In the genomic region with DNA sequence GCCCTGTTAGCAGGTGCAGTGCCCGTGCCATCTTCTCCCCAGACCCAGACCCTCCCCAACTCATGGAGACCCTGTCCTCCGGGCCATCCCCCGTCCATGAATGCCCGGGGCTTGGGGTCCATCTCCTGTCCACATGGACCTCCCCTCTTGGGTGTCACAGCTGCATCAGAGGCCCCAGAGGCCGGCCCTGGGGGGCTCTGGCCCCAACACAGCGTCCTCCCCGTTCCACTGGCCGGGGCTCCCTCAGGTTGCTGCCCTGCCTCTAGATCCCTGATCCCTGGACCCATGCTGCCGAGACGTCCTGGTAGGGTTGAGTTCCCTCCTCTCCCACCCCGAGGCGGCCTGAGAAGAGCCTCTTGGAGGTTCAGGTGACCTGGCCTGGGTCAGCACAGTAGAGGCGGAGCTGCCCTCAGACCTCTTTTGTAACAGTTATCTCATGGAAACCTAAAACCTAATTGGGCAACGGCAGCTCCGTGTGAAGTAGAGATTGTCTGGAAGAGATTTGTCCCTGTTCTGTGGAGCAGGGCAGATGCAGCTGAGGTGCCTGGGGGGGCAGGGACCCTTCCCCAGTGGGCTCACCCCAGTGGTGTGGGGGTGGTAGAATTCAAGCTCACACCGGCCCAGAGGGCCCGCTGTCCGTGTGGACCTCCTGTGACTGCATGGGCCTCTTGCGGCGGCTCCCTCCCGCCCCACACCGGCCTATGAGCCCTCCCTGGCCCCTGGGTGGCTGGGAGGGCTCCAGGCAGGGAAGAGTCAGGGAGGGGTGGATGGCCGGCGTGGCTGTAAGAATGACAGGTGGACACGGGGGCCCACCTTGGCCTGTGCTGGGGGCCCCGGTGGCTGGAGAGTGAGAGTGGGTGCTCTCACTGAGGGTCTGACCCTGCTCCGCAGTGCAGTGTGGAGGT, we compare ENCODE assay signal across 1 cellular context.
TF ChIP-seq lines count a peak whose summit lies in the region.

No MANE protein-coding gene starts in this region.

TF ChIP-seq in IMR-90, 13 proteins besides CTCF, POLR2A, EP300 and RAD21:
- no peak for TF ChIP-seq MAFK (IDR thresholded peaks at IDR 0.05; ENCODE audit: low read depth, low read length)
- TF ChIP-seq RCOR1 (IDR thresholded peaks at IDR 0.05; ENCODE audit: insufficient replicate concordance, low read length), result no peak
- TF ChIP-seq RFX5 (IDR thresholded peaks at IDR 0.05; ENCODE audit: low read depth, low read length), result no peak
- no peak for TF ChIP-seq NFE2L2 (IDR thresholded peaks at IDR 0.05; ENCODE audit: low read depth, low read length)
- TF ChIP-seq, protein P1, sequence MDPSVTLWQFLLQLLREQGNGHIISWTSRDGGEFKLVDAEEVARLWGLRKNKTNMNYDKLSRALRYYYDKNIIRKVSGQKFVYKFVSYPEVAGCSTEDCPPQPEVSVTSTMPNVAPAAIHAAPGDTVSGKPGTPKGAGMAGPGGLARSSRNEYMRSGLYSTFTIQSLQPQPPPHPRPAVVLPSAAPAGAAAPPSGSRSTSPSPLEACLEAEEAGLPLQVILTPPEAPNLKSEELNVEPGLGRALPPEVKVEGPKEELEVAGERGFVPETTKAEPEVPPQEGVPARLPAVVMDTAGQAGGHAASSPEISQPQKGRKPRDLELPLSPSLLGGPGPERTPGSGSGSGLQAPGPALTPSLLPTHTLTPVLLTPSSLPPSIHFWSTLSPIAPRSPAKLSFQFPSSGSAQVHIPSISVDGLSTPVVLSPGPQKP (IDR thresholded peaks at IDR 0.05; ENCODE audit: borderline replicate concordance, low read depth, low read length), result no peak
- TF ChIP-seq FOS (IDR thresholded peaks at IDR 0.05; ENCODE audit: low read depth, low read length), result no peak
- no peak for TF ChIP-seq CEBPB (IDR thresholded peaks at IDR 0.05; ENCODE audit: low read depth, low read length)
- no peak for TF ChIP-seq MAZ (IDR thresholded peaks at IDR 0.05; ENCODE audit: borderline replicate concordance, low read depth, low read length)
- TF ChIP-seq MXI1 (IDR thresholded peaks at IDR 0.05; ENCODE audit: borderline replicate concordance, low read depth, low read length), result no peak
- TF ChIP-seq, protein P2, sequence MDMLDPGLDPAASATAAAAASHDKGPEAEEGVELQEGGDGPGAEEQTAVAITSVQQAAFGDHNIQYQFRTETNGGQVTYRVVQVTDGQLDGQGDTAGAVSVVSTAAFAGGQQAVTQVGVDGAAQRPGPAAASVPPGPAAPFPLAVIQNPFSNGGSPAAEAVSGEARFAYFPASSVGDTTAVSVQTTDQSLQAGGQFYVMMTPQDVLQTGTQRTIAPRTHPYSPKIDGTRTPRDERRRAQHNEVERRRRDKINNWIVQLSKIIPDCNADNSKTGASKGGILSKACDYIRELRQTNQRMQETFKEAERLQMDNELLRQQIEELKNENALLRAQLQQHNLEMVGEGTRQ (IDR thresholded peaks at IDR 0.05; ENCODE audit: low read depth, low read length), result no peak
- TF ChIP-seq BHLHE40 (IDR thresholded peaks at IDR 0.05; ENCODE audit: low read depth, low read length), result no peak
- TF ChIP-seq CHD1 (IDR thresholded peaks at IDR 0.05; ENCODE audit: low read depth, low read length), result no peak
- no peak for TF ChIP-seq SMC3 (IDR thresholded peaks at IDR 0.05; ENCODE audit: low read depth, low read length)
